ENCODE assay signal across 3 cellular contexts in genomic region chr18:24254071-24254470, GRCh38.
TF ChIP-seq lines count a peak whose summit lies in the region.

No MANE protein-coding gene starts in this region.

TF ChIP-seq in GM23338, 12 proteins besides CTCF, POLR2A, EP300 and RAD21 (continues in another document):
- TF ChIP-seq, protein P1, sequence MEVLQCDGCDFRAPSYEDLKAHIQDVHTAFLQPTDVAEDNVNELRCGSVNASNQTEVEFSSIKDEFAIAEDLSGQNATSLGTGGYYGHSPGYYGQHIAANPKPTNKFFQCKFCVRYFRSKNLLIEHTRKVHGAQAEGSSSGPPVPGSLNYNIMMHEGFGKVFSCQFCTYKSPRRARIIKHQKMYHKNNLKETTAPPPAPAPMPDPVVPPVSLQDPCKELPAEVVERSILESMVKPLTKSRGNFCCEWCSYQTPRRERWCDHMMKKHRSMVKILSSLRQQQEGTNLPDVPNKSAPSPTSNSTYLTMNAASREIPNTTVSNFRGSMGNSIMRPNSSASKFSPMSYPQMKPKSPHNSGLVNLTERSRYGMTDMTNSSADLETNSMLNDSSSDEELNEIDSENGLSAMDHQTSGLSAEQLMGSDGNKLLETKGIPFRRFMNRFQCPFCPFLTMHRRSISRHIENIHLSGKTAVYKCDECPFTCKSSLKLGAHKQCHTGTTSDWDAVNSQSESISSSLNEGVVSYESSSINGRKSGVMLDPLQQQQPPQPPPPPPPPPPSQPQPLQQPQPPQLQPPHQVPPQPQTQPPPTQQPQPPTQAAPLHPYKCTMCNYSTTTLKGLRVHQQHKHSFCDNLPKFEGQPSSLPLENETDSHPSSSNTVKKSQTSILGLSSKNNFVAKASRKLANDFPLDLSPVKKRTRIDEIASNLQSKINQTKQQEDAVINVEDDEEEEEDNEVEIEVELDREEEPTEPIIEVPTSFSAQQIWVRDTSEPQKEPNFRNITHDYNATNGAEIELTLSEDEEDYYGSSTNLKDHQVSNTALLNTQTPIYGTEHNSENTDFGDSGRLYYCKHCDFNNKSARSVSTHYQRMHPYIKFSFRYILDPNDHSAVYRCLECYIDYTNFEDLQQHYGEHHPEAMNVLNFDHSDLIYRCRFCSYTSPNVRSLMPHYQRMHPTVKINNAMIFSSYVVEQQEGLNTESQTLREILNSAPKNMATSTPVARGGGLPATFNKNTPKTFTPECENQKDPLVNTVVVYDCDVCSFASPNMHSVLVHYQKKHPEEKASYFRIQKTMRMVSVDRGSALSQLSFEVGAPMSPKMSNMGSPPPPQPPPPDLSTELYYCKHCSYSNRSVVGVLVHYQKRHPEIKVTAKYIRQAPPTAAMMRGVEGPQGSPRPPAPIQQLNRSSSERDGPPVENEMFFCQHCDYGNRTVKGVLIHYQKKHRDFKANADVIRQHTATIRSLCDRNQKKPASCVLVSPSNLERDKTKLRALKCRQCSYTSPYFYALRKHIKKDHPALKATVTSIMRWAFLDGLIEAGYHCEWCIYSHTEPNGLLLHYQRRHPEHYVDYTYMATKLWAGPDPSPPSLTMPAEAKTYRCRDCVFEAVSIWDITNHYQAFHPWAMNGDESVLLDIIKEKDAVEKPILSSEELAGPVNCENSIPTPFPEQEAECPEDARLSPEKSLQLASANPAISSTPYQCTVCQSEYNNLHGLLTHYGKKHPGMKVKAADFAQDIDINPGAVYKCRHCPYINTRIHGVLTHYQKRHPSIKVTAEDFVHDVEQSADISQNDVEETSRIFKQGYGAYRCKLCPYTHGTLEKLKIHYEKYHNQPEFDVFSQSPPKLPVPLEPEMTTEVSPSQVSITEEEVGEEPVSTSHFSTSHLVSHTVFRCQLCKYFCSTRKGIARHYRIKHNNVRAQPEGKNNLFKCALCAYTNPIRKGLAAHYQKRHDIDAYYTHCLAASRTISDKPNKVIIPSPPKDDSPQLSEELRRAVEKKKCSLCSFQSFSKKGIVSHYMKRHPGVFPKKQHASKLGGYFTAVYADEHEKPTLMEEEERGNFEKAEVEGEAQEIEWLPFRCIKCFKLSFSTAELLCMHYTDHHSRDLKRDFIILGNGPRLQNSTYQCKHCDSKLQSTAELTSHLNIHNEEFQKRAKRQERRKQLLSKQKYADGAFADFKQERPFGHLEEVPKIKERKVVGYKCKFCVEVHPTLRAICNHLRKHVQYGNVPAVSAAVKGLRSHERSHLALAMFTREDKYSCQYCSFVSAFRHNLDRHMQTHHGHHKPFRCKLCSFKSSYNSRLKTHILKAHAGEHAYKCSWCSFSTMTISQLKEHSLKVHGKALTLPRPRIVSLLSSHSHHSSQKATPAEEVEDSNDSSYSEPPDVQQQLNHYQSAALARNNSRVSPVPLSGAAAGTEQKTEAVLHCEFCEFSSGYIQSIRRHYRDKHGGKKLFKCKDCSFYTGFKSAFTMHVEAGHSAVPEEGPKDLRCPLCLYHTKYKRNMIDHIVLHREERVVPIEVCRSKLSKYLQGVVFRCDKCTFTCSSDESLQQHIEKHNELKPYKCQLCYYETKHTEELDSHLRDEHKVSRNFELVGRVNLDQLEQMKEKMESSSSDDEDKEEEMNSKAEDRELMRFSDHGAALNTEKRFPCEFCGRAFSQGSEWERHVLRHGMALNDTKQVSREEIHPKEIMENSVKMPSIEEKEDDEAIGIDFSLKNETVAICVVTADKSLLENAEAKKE (CRISPR knock-in tag; IDR thresholded peaks at IDR 0.05): no peak

TF ChIP-seq in HEK293, 187 proteins besides CTCF, POLR2A, EP300 and RAD21:
- TF ChIP-seq, protein P2, sequence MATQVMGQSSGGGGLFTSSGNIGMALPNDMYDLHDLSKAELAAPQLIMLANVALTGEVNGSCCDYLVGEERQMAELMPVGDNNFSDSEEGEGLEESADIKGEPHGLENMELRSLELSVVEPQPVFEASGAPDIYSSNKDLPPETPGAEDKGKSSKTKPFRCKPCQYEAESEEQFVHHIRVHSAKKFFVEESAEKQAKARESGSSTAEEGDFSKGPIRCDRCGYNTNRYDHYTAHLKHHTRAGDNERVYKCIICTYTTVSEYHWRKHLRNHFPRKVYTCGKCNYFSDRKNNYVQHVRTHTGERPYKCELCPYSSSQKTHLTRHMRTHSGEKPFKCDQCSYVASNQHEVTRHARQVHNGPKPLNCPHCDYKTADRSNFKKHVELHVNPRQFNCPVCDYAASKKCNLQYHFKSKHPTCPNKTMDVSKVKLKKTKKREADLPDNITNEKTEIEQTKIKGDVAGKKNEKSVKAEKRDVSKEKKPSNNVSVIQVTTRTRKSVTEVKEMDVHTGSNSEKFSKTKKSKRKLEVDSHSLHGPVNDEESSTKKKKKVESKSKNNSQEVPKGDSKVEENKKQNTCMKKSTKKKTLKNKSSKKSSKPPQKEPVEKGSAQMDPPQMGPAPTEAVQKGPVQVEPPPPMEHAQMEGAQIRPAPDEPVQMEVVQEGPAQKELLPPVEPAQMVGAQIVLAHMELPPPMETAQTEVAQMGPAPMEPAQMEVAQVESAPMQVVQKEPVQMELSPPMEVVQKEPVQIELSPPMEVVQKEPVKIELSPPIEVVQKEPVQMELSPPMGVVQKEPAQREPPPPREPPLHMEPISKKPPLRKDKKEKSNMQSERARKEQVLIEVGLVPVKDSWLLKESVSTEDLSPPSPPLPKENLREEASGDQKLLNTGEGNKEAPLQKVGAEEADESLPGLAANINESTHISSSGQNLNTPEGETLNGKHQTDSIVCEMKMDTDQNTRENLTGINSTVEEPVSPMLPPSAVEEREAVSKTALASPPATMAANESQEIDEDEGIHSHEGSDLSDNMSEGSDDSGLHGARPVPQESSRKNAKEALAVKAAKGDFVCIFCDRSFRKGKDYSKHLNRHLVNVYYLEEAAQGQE (tag by site-specific recombination; IDR thresholded peaks at IDR 0.05): peak; percentile 46
- no peak for TF ChIP-seq GLIS1 (tag by site-specific recombination; IDR thresholded peaks at IDR 0.05)

TF ChIP-seq in Ishikawa, 13 proteins besides CTCF, POLR2A, EP300 and RAD21 (continued from another document):
- TF ChIP-seq, protein P2 (IDR thresholded peaks at IDR 0.05; ENCODE audit: low read depth): peak; percentile 53
